8 cellular contexts compared by ENCODE assay signal in genomic region chr9:4299006-4299795, GRCh38. TPM values are rescaled to one million over a fixed set of nuclear protein-coding genes. Genes with fewer than 3 reads are reported as not detected.
DNase-seq lines count a peak whose midpoint lies in the region; ATAC-seq, FAIRE-seq and TF ChIP-seq lines count a peak whose summit lies in the region.

No MANE protein-coding gene starts in this region.

- H3K27ac ChIP-seq in astrocyte (ENCODE audit: low read depth, low read length), result peak overlapping the region; percentile 99

- H3K79me2 ChIP-seq in astrocyte (ENCODE audit: insufficient read depth, low read length), result peaks cover 54% of the 10 kb centered on the region

- H3K27me3 Mint-ChIP-seq in astrocyte (ENCODE audit: low read depth, unreplicated experiment), result no peaks in the 10 kb centered on the region

- H3K4me1 Mint-ChIP-seq in astrocyte (ENCODE audit: low read depth, unreplicated experiment), result peaks cover 62% of the 10 kb centered on the region

- no peak for FAIRE-seq in astrocyte (lab: Jason Lieb, UNC)

- peak overlapping the region; percentile 99 for H3K9ac ChIP-seq in astrocyte (ENCODE audit: low read length)

- H3K9me3 Mint-ChIP-seq in astrocyte (ENCODE audit: unreplicated experiment), result no peaks in the 10 kb centered on the region

- no peaks in the 10 kb centered on the region for H4K20me1 ChIP-seq in astrocyte (ENCODE audit: insufficient read depth, low read length)

- TF ChIP-seq CTCF in GM10248 (IDR thresholded peaks at IDR 0.05; ENCODE audit: control extremely low read depth, extremely low read depth, low read depth, missing control alignments) (no peak), astrocyte (IDR thresholded peaks at IDR 0.05; ENCODE audit: insufficient read depth, low read depth, low read length) (no peak)

- peaks cover 5% of the 10 kb centered on the region for H3K36me3 Mint-ChIP-seq in astrocyte (ENCODE audit: low read depth, unreplicated experiment)

- peak overlapping the region; percentile 3 for H2AFZ ChIP-seq in astrocyte (ENCODE audit: low read depth, low read length)

- ATAC-seq in GM21526 (IDR thresholded peaks at IDR 0.05; ENCODE audit: low FRiP score, unreplicated experiment), result no peak

- peak overlapping the region; percentile 95 for H3K27ac Mint-ChIP-seq in astrocyte (ENCODE audit: unreplicated experiment)

- H3K4me1 ChIP-seq in astrocyte (ENCODE audit: insufficient read depth, low read length), result peaks cover 54% of the 10 kb centered on the region

- H3K4me3 ChIP-seq in astrocyte (ENCODE audit: insufficient read depth, low read depth, low read length) (peak overlapping the region; percentile 86), iPS-18c (ENCODE audit: insufficient read depth, low read depth, low read length) (peak overlapping the region; percentile 67), skeletal muscle cell (ENCODE audit: low read depth, low read length) (peak overlapping the region; percentile 67)

- no peaks in the 10 kb centered on the region for H3K27me3 ChIP-seq in astrocyte (ENCODE audit: insufficient read depth, low read length)

- H3K4me2 ChIP-seq in astrocyte (ENCODE audit: low read length), result peak overlapping the region; percentile 89

- H3K9me3 ChIP-seq in astrocyte (ENCODE audit: insufficient read depth, low read depth, low read length), result no peaks in the 10 kb centered on the region
- H3K9me3 ChIP-seq in iPS-18c (ENCODE audit: control insufficient read depth, insufficient read depth, low read length), result no peaks in the 10 kb centered on the region

- peak overlapping the region; percentile 93 for H3K4me3 Mint-ChIP-seq in astrocyte (ENCODE audit: unreplicated experiment)

- POLR2A ChIA-PET in GM10248 (lab: Yijun Ruan, JAX), result no interaction called here

- CTCF ChIA-PET in GM10248 (lab: Yijun Ruan, JAX), result interaction anchor here (0.7 kb wide), 1 partner anchor 40 kb away, joined by 5 read pairs; no protein-coding TSS in a partner anchor

- H3K36me3 ChIP-seq in astrocyte (ENCODE audit: insufficient read depth, low read length), result no peaks in the 10 kb centered on the region

- peak; percentile 33 for DNase-seq in GM10248 (ENCODE audit: extremely low spot score)
- DNase-seq in NCI-H748 (lab: John Stamatoyannopoulos, UW; ENCODE audit: unreplicated experiment), result peak; percentile 59
- peak; percentile 55 for DNase-seq in astrocyte (ENCODE audit: low read depth)
- DNase-seq in skeletal muscle cell (ENCODE audit: low read depth), result no peak
- DNase-seq in HUDEP-2 (lab: John Stamatoyannopoulos, UW; ENCODE audit: unreplicated experiment in 76 of 76), result no peak
- no peak for DNase-seq in A172 (ENCODE audit: low spot score)

RNA-seq across cellular contexts. Expression of gene GLIS3, which starts 0.7 kb away (rescaled TPM):
- 78.4 and 81.9 TPM in 2 replicates for total RNA-seq in astrocyte
- 8.7 and 12.7 TPM in 2 replicates for total RNA-seq in A172 (2014; rRNA removed; shearing (Covaris generic))

Comparison
In these comparisons a context has a peak if more than half of its experiments do, and no peak if none do; other contexts are left out.
1. DNase-seq: peak in GM10248 (single experiment), NCI-H748 (single experiment) and astrocyte (single experiment); none in skeletal muscle cell (single experiment), HUDEP-2 (0 of 76) and A172 (single experiment).
2. Peak in every context shown above with its lines, with median percentiles within 50 percentile points of each other: H3K4me3 ChIP-seq.